ENCODE assay signal across 1 cellular context in genomic region chr16:56673916-56674315, GRCh38.
TF ChIP-seq lines count a peak whose summit lies in the region.

No MANE protein-coding gene starts in this region.

TF ChIP-seq in HCT116, 20 proteins besides CTCF, POLR2A, EP300 and RAD21:
- TF ChIP-seq SP1 (IDR thresholded peaks at IDR 0.05; ENCODE audit: low read depth) (no peak), EZH2 (IDR thresholded peaks at IDR 0.05) (no peak), SRF (IDR thresholded peaks at IDR 0.05; ENCODE audit: low read depth) (no peak), FOSL1 (IDR thresholded peaks at IDR 0.05; ENCODE audit: low read depth) (no peak), CEBPB (IDR thresholded peaks at IDR 0.05; ENCODE audit: low read depth) (no peak), ELF1 (IDR thresholded peaks at IDR 0.05; ENCODE audit: borderline replicate concordance, low read depth) (no peak), ZBTB33 (IDR thresholded peaks at IDR 0.05; ENCODE audit: extremely low read depth, insufficient replicate concordance, low read length) (no peak)
